28 cellular contexts compared by ENCODE assay signal in the genomic region with DNA sequence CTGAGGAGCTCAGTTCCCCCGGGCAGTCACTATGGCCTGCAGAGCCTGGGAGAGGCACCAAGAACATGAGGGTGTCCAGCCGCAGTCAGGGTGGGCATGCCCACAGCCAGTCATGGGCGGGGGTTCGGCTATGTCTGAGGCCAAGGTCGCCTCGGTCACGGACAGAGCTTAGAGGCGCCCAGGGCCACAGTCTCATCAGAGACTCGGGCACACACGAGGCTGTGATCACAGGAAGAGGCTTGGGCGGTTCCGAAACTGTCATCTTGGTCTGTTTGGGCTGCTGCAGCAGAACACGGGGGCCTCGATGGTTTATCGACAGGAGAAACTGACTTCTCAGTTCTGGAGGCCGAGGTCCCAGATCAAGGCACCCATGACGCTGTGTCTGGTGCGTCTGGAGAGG. TPM values are rescaled to one million over a fixed set of nuclear protein-coding genes. Genes with fewer than 3 reads are reported as not detected.
"Had no signal": no experiment of that assay in that cellular context is flagged by ENCODE, and none has a peak within 500 bp of the region (broad histone marks: within the 10 kb centered on the region; RNA-seq: fewer than 3 reads in every experiment).

No MANE protein-coding gene starts in this region.

- H3K27ac ChIP-seq: stomach, suprapubic skin, testis, thoracic aorta, thyroid gland, tibial artery, tibial nerve, transverse colon, upper lobe of left lung, upper lobe of right lung, uterus, vagina had no signal

- H3K9me3 ChIP-seq: stomach, suprapubic skin, testis, thoracic aorta, thyroid gland, tibial artery, tibial nerve, transverse colon, upper lobe of left lung, upper lobe of right lung, uterus, vagina had no signal

- H3K4me3 ChIP-seq: stomach, suprapubic skin, testis, thoracic aorta, thyroid gland, tibial artery, tibial nerve, transverse colon, upper lobe of left lung, upper lobe of right lung, uterus, vagina had no signal

- DNase-seq: stimulated activated CD4-positive, alpha-beta T cell treated with anti-CD3 and anti-CD28 coated beads, Interleukin-4, amount 100 ng/mL, for 1 hour; stimulated activated CD4-positive, alpha-beta T cell treated with anti-CD3 and anti-CD28 coated beads, Interleukin-4, amount 100 ng/mL, for 24 hours; stimulated activated CD4-positive, alpha-beta T cell treated with anti-CD3 and anti-CD28 coated beads, Interleukin-4, amount 100 ng/mL, for 4 hours; stimulated activated naive B cell treated with anti-CD40 and anti-IgM and Interleukin-4, amounts not matched to agents 10 μg/mL and 1 μg/mL and 100 μg/mL, for 72 hours; stimulated activated naive CD4-positive, alpha-beta T cell; stimulated activated naive CD4-positive, alpha-beta T cell treated with Interleukin-2 at 50 U/mL for 16 hours; stomach; substantia nigra; testis; thyroid gland; tibial artery; transverse colon; trophoblast cell; upper lobe of right lung; uterus had no signal

- H3K27me3 ChIP-seq: testis, thyroid gland, uterus, vagina had no signal

- H3K4me3 Mint-ChIP-seq: stimulated activated effector memory CD8-positive, alpha-beta T cell treated with anti-CD3 and anti-CD28 coated beads, Interleukin-12 subunit alpha, Interleukin-12 subunit beta, amount 100 ng/mL, for 72 hours; stimulated activated memory B cell treated with anti-CD40 and anti-IgM and Interleukin-4, amounts not matched to agents 10 μg/mL and 1 μg/mL and 100 μg/mL, for 72 hours; stimulated activated naive B cell treated with anti-CD40 and anti-IgM and Interleukin-4, amounts not matched to agents 10 μg/mL and 1 μg/mL and 100 μg/mL, for 72 hours; stimulated activated naive CD8-positive, alpha-beta T cell treated with anti-CD3 and anti-CD28 coated beads, Interleukin-15, amount 100 ng/mL, for 72 hours; stimulated activated naive CD8-positive, alpha-beta T cell treated with anti-CD3 and anti-CD28 coated beads, Interleukin-15, Interleukin-2, amounts not matched to agents 100 ng/mL and 50 ng/mL, for 24 hours; type B pancreatic cell had no signal

- H3K36me3 Mint-ChIP-seq: stimulated activated effector memory CD8-positive, alpha-beta T cell treated with anti-CD3 and anti-CD28 coated beads, Interleukin-12 subunit alpha, Interleukin-12 subunit beta, amount 100 ng/mL, for 72 hours; stimulated activated memory B cell treated with anti-CD40 and anti-IgM and Interleukin-4, amounts not matched to agents 10 μg/mL and 1 μg/mL and 100 μg/mL, for 72 hours; stimulated activated naive B cell treated with anti-CD40 and anti-IgM and Interleukin-4, amounts not matched to agents 10 μg/mL and 1 μg/mL and 100 μg/mL, for 72 hours; type B pancreatic cell had no signal

- H3K36me3 ChIP-seq: stomach, suprapubic skin, thoracic aorta, thyroid gland, tibial artery, tibial nerve, transverse colon, upper lobe of left lung, upper lobe of right lung, uterus, vagina had no signal

- H3K27ac Mint-ChIP-seq: stimulated activated effector memory CD8-positive, alpha-beta T cell treated with anti-CD3 and anti-CD28 coated beads, Interleukin-12 subunit alpha, Interleukin-12 subunit beta, amount 100 ng/mL, for 72 hours; stimulated activated memory B cell treated with anti-CD40 and anti-IgM and Interleukin-4, amounts not matched to agents 10 μg/mL and 1 μg/mL and 100 μg/mL, for 72 hours; stimulated activated naive B cell treated with anti-CD40 and anti-IgM and Interleukin-4, amounts not matched to agents 10 μg/mL and 1 μg/mL and 100 μg/mL, for 72 hours; stimulated activated naive CD8-positive, alpha-beta T cell treated with anti-CD3 and anti-CD28 coated beads, Interleukin-15, amount 100 ng/mL, for 72 hours; stimulated activated naive CD8-positive, alpha-beta T cell treated with anti-CD3 and anti-CD28 coated beads, Interleukin-15, Interleukin-2, amounts not matched to agents 100 ng/mL and 50 ng/mL, for 24 hours; type B pancreatic cell had no signal

- H3K9me3 Mint-ChIP-seq: stimulated activated effector memory CD8-positive, alpha-beta T cell treated with anti-CD3 and anti-CD28 coated beads, Interleukin-12 subunit alpha, Interleukin-12 subunit beta, amount 100 ng/mL, for 72 hours; stimulated activated naive B cell treated with anti-CD40 and anti-IgM and Interleukin-4, amounts not matched to agents 10 μg/mL and 1 μg/mL and 100 μg/mL, for 72 hours; stimulated activated naive CD8-positive, alpha-beta T cell treated with anti-CD3 and anti-CD28 coated beads, Interleukin-15, amount 100 ng/mL, for 72 hours; stimulated activated naive CD8-positive, alpha-beta T cell treated with anti-CD3 and anti-CD28 coated beads, Interleukin-15, Interleukin-2, amounts not matched to agents 100 ng/mL and 50 ng/mL, for 24 hours; type B pancreatic cell had no signal

- H3K4me1 ChIP-seq: testis, thyroid gland, upper lobe of right lung, uterus, vagina had no signal

- FAIRE-seq: urothelium cell line had no signal

- ATAC-seq: stimulated activated effector memory CD8-positive, alpha-beta T cell treated with anti-CD3 and anti-CD28 coated beads, Interleukin-12 subunit alpha, Interleukin-12 subunit beta, amount 100 ng/mL, for 72 hours; stimulated activated memory B cell treated with anti-CD40 and anti-IgM and Interleukin-4, amounts not matched to agents 10 μg/mL and 1 μg/mL and 100 μg/mL, for 72 hours; stimulated activated naive B cell treated with anti-CD40 and anti-IgM and Interleukin-4, amounts not matched to agents 10 μg/mL and 1 μg/mL and 100 μg/mL, for 72 hours; stimulated activated naive CD8-positive, alpha-beta T cell treated with anti-CD3 and anti-CD28 coated beads, Interleukin-15, amount 100 ng/mL, for 72 hours; stimulated activated naive CD8-positive, alpha-beta T cell treated with anti-CD3 and anti-CD28 coated beads, Interleukin-15, Interleukin-2, amounts not matched to agents 100 U/mL and 50 U/mL, for 24 hours; upper lobe of right lung had no signal

RNA-seq across cellular contexts. Expression of a gene that starts 9.7 kb away (rescaled TPM):
- total RNA-seq: suprapubic skin, thoracic aorta, upper lobe of right lung, urinary bladder had no signal
- polyA plus RNA-seq: stomach had no signal
